ENCODE assay signal across 8 cellular contexts in the genomic region with DNA sequence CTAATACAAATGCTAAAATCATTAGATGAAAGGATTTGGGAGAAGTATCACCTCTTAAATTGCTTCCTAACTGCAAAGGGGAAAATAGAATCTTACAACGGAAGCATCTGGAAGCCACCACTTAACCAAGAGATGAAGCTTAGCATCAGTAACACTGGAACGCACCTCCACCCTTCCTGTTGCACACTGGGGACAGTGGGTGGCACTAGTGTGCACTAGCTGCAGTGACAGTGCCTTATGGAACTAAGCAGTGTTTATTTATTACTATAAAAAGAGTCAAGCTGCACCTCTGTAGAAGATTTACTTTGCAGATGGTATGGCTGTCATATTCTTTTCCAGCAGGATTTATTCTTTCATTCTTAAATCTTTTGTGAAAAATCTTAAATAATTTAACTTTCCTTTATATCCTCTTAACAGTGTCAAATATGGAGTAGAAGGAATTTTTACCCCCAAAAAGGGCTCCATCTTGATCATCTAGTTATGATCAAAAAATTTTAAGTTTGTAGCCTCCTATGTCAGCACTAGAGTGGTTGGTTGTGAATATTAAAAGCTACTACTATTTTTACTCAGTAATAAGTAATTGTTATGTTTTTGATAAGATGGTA.
DNase-seq lines count a peak whose midpoint lies in the region; ATAC-seq and TF ChIP-seq lines count a peak whose summit lies in the region.

No MANE protein-coding gene starts in this region.

- in situ Hi-C loops in SK-MEL-5 (cut with HindIII; ENCODE audit: low pct_unique_long_range_greater_than_20kb, low sequenced_read_pairs) = no loop called here

- H3K4me1 ChIP-seq in prostate gland (replicated peaks) = no peaks in the 10 kb centered on the region

- TF ChIP-seq POLR2A in prostate gland (IDR thresholded peaks at IDR 0.05) = no peak

- no peaks in the 10 kb centered on the region for H3K27me3 ChIP-seq in prostate gland (replicated peaks; ENCODE audit: insufficient read depth)

- H3K4me3 ChIP-seq in epithelial cell of esophagus (ENCODE audit: low read length) (no peak overlapping the region), prostate gland (no peak overlapping the region)

- 51% methylated on average over 2 of the region's 2 CpGs for WGBS in prostate gland

- DNase-seq in stimulated activated CD4-positive, alpha-beta T cell treated with anti-CD3 and anti-CD28 coated beads, Interleukin-1b, Interleukin-23, amount 100 ng/mL, for 48 hours = peak; percentile 10
- DNase-seq in stimulated activated CD4-positive, alpha-beta T cell treated with anti-CD3 and anti-CD28 coated beads, Interleukin-4, amount 100 ng/mL, for 4 hours = no peak
- DNase-seq in SK-MEL-5 (ENCODE audit: low read depth, low spot score) (peak; percentile 6), epithelial cell of esophagus (ENCODE audit: low read depth) (peak; percentile 33), prostate gland (ENCODE audit: low spot score) (peak; percentile 16), KG1 (lab: John Stamatoyannopoulos, UW) (no peak), AG08396 (ENCODE audit: low spot score) (no peak)

- no peaks in the 10 kb centered on the region for H3K9me3 ChIP-seq in prostate gland

- TF ChIP-seq CTCF in epithelial cell of esophagus (IDR thresholded peaks at IDR 0.05; ENCODE audit: insufficient read depth, low read depth, low read length, missing control alignments) = peak; percentile 74
- peak in 2 of 4 experiments; percentile 30 to 32 for TF ChIP-seq CTCF in prostate gland (IDR thresholded peaks at IDR 0.05)

- H3K36me3 ChIP-seq in prostate gland = no peaks in the 10 kb centered on the region

- no peak overlapping the region for H3K27ac ChIP-seq in prostate gland

- intact Hi-C loops in prostate gland (cut with DNase I) = no loop called here

- peak; percentile 63 for ATAC-seq in HG03280 (IDR thresholded peaks at IDR 0.05; ENCODE audit: unreplicated experiment)

Comparison
In these comparisons a context has a peak if more than half of its experiments do, and no peak if none do; other contexts are left out.
1. DNase-seq: peak in stimulated activated CD4-positive, alpha-beta T cell treated with anti-CD3 and anti-CD28 coated beads, Interleukin-1b, Interleukin-23, amount 100 ng/mL, for 48 hours (single experiment), SK-MEL-5 (single experiment), epithelial cell of esophagus (single experiment) and prostate gland (single experiment); none in stimulated activated CD4-positive, alpha-beta T cell treated with anti-CD3 and anti-CD28 coated beads, Interleukin-4, amount 100 ng/mL, for 4 hours (0 of 2), KG1 (single experiment) and AG08396 (single experiment).